Comparison of ENCODE assay signal across 1 cellular context in the genomic region with DNA sequence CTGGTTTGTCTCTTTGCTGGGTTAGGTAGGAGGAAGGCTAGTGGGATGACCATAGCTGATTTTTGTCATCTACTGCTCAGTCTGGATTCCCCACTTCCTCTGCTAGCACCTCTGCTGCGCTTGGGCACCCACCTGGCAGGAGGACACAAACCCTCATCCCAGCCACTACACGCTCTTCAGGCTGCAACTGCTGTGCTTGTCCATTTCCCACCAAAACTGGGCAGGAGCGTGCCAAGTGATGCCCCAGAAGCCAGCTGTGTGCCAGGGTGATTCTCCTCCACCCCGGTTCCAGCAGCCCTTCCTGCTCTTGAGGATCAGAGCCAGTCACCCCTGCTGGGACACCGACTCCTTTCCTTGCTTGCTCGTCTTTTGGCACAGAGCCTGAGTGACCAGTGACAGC.
TF ChIP-seq lines count a peak whose summit lies in the region.

No MANE protein-coding gene starts in this region.

TF ChIP-seq in H1, 55 proteins besides CTCF, POLR2A, EP300 and RAD21:
- TF ChIP-seq BACH1 (IDR thresholded peaks at IDR 0.05; ENCODE audit: low read length) = no peak
- TF ChIP-seq, protein P1, sequence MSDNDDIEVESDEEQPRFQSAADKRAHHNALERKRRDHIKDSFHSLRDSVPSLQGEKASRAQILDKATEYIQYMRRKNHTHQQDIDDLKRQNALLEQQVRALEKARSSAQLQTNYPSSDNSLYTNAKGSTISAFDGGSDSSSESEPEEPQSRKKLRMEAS (IDR thresholded peaks at IDR 0.05) = no peak
- TF ChIP-seq, protein P2, sequence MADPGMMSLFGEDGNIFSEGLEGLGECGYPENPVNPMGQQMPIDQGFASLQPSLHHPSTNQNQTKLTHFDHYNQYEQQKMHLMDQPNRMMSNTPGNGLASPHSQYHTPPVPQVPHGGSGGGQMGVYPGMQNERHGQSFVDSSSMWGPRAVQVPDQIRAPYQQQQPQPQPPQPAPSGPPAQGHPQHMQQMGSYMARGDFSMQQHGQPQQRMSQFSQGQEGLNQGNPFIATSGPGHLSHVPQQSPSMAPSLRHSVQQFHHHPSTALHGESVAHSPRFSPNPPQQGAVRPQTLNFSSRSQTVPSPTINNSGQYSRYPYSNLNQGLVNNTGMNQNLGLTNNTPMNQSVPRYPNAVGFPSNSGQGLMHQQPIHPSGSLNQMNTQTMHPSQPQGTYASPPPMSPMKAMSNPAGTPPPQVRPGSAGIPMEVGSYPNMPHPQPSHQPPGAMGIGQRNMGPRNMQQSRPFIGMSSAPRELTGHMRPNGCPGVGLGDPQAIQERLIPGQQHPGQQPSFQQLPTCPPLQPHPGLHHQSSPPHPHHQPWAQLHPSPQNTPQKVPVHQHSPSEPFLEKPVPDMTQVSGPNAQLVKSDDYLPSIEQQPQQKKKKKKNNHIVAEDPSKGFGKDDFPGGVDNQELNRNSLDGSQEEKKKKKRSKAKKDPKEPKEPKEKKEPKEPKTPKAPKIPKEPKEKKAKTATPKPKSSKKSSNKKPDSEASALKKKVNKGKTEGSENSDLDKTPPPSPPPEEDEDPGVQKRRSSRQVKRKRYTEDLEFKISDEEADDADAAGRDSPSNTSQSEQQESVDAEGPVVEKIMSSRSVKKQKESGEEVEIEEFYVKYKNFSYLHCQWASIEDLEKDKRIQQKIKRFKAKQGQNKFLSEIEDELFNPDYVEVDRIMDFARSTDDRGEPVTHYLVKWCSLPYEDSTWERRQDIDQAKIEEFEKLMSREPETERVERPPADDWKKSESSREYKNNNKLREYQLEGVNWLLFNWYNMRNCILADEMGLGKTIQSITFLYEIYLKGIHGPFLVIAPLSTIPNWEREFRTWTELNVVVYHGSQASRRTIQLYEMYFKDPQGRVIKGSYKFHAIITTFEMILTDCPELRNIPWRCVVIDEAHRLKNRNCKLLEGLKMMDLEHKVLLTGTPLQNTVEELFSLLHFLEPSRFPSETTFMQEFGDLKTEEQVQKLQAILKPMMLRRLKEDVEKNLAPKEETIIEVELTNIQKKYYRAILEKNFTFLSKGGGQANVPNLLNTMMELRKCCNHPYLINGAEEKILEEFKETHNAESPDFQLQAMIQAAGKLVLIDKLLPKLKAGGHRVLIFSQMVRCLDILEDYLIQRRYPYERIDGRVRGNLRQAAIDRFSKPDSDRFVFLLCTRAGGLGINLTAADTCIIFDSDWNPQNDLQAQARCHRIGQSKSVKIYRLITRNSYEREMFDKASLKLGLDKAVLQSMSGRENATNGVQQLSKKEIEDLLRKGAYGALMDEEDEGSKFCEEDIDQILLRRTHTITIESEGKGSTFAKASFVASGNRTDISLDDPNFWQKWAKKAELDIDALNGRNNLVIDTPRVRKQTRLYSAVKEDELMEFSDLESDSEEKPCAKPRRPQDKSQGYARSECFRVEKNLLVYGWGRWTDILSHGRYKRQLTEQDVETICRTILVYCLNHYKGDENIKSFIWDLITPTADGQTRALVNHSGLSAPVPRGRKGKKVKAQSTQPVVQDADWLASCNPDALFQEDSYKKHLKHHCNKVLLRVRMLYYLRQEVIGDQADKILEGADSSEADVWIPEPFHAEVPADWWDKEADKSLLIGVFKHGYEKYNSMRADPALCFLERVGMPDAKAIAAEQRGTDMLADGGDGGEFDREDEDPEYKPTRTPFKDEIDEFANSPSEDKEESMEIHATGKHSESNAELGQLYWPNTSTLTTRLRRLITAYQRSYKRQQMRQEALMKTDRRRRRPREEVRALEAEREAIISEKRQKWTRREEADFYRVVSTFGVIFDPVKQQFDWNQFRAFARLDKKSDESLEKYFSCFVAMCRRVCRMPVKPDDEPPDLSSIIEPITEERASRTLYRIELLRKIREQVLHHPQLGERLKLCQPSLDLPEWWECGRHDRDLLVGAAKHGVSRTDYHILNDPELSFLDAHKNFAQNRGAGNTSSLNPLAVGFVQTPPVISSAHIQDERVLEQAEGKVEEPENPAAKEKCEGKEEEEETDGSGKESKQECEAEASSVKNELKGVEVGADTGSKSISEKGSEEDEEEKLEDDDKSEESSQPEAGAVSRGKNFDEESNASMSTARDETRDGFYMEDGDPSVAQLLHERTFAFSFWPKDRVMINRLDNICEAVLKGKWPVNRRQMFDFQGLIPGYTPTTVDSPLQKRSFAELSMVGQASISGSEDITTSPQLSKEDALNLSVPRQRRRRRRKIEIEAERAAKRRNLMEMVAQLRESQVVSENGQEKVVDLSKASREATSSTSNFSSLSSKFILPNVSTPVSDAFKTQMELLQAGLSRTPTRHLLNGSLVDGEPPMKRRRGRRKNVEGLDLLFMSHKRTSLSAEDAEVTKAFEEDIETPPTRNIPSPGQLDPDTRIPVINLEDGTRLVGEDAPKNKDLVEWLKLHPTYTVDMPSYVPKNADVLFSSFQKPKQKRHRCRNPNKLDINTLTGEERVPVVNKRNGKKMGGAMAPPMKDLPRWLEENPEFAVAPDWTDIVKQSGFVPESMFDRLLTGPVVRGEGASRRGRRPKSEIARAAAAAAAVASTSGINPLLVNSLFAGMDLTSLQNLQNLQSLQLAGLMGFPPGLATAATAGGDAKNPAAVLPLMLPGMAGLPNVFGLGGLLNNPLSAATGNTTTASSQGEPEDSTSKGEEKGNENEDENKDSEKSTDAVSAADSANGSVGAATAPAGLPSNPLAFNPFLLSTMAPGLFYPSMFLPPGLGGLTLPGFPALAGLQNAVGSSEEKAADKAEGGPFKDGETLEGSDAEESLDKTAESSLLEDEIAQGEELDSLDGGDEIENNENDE (IDR thresholded peaks at IDR 0.05; ENCODE audit: insufficient replicate concordance, low read length) = no peak
- no peak for TF ChIP-seq TAF7 (optimal IDR thresholded peaks at IDR 0.05; ENCODE audit: borderline replicate concordance, low read depth, low read length)
- no peak for TF ChIP-seq KDM5A (IDR thresholded peaks at IDR 0.05; ENCODE audit: low read length)
- TF ChIP-seq HDAC6 (IDR thresholded peaks at IDR 0.05; ENCODE audit: low read depth, low read length) = no peak
- no peak for TF ChIP-seq HDAC2 (IDR thresholded peaks at IDR 0.05; ENCODE audit: borderline replicate concordance in 1 of 2, low read depth in 2 of 2, low read length in 2 of 2)
- TF ChIP-seq BCL11A (IDR thresholded peaks at IDR 0.05; ENCODE audit: low read depth in 2 of 2, low read length in 2 of 2) = no peak
- no peak for TF ChIP-seq BRCA1 (IDR thresholded peaks at IDR 0.05; ENCODE audit: low read depth, low read length)
- TF ChIP-seq ASH2L (IDR thresholded peaks at IDR 0.05; ENCODE audit: low read length) = no peak
- TF ChIP-seq EGR1 (IDR thresholded peaks at IDR 0.05; ENCODE audit: borderline replicate concordance, low read depth, low read length) = no peak
- TF ChIP-seq JUND (IDR thresholded peaks at IDR 0.05; ENCODE audit: low read length) = no peak
- TF ChIP-seq TCF12 (IDR thresholded peaks at IDR 0.05; ENCODE audit: low read depth, low read length) = no peak
- no peak for TF ChIP-seq PHF8 (conservative IDR thresholded peaks at IDR 0.05; ENCODE audit: low read depth, low read length)
- TF ChIP-seq SP1 (IDR thresholded peaks at IDR 0.05; ENCODE audit: low read depth, low read length) = no peak
- no peak for TF ChIP-seq SUZ12 (IDR thresholded peaks at IDR 0.05; ENCODE audit: low read length)
- TF ChIP-seq ZNF274 (IDR thresholded peaks at IDR 0.05; ENCODE audit: borderline replicate concordance, extremely low read depth, low read length) = no peak
- TF ChIP-seq SRF (IDR thresholded peaks at IDR 0.05; ENCODE audit: low read depth, low read length) = no peak
- TF ChIP-seq RFX5 (IDR thresholded peaks at IDR 0.05; ENCODE audit: borderline replicate concordance, low read depth, low read length) = no peak
